Comparison of ENCODE assay signal across 9 cellular contexts in the genomic region with DNA sequence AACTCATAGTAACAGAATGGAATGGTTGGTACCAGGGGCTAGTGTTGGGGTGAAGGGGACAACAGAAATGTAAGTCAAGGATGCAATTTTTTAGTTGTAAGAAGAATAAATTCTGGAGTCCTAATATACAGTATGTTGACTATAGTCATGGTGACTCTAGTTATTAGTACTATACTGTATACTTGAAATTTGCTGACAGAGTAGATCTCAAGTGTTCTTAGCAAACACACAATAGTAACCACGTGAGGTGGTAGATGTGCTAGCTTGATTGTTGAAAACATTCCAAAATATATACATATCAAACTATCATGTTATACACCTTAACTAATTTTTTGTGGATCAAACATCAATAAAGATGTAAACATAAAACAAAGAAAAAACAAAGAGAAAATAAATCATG.
"Had no signal": no experiment of that assay in that cellular context is flagged by ENCODE, and none has a peak within 500 bp of the region (broad histone marks: within the 10 kb centered on the region; RNA-seq: fewer than 3 reads in every experiment).

No MANE protein-coding gene starts in this region.

- DNase-seq: GM23248, GOT3, H7, HFFc6, KBM-7 had no signal

- ATAC-seq: HCT116 had no signal

- H3K4me3 ChIP-seq: GM23248, HAP-1 had no signal

- H3K9me3 ChIP-seq: HAP-1 had no signal

- H3K27ac ChIP-seq: GM23248, HL-60, KMS-11 had no signal

- H3K4me2 ChIP-seq: KMS-11 had no signal

- H3K4me1 ChIP-seq: HAP-1 had no signal
